Comparison of ENCODE assay signal across 8 cellular contexts in genomic region chr11:119339581-119340334, GRCh38. TPM values are rescaled to one million over a fixed set of nuclear protein-coding genes. Genes with fewer than 3 reads are reported as not detected.
DNase-seq lines count a peak whose midpoint lies in the region; ATAC-seq, FAIRE-seq and TF ChIP-seq lines count a peak whose summit lies in the region.

No MANE protein-coding gene starts in this region.

- H3K4me3 Mint-ChIP-seq in progenitor cell of endocrine pancreas (ENCODE audit: low read depth): peak overlapping the region; percentile 50

- no peak for FAIRE-seq in D721Med (lab: Jason Lieb, UNC)

- H3K4me1 Mint-ChIP-seq in progenitor cell of endocrine pancreas (ENCODE audit: low read depth): peaks cover 9% of the 10 kb centered on the region

- no peak overlapping the region for H3K27ac Mint-ChIP-seq in progenitor cell of endocrine pancreas

- peaks cover 51% of the 10 kb centered on the region for H3K27me3 Mint-ChIP-seq in progenitor cell of endocrine pancreas

- no peaks in the 10 kb centered on the region for H3K9me3 Mint-ChIP-seq in progenitor cell of endocrine pancreas (ENCODE audit: low read depth)

- H3K4me3 ChIP-seq in LNCaP clone FGC (ENCODE audit: low read depth, low read length): peak overlapping the region; percentile 30

- ATAC-seq in left ventricle myocardium superior: peak; percentile 78
- ATAC-seq in GM21360 (IDR thresholded peaks at IDR 0.05; ENCODE audit: unreplicated experiment): no peak
- ATAC-seq in HG03097 (IDR thresholded peaks at IDR 0.05; ENCODE audit: low FRiP score, unreplicated experiment): no peak

- H3K36me3 Mint-ChIP-seq in progenitor cell of endocrine pancreas (ENCODE audit: insufficient read depth): peaks cover 3% of the 10 kb centered on the region

- intact Hi-C loops in left ventricle myocardium superior (cut with micrococcal nuclease): no loop called here

- TF ChIP-seq CTCF in D721Med (IDR thresholded peaks at IDR 0.05; ENCODE audit: insufficient read depth, missing control alignments): peak; percentile 48
- TF ChIP-seq CTCF in LNCaP clone FGC (IDR thresholded peaks at IDR 0.05; ENCODE audit: control insufficient read depth, extremely low read depth, insufficient read depth): peak; percentile 77
- peak; percentile 95 for TF ChIP-seq CTCF in progenitor cell of endocrine pancreas (IDR thresholded peaks at IDR 0.05; ENCODE audit: unreplicated experiment)

- DNase-seq in D721Med (ENCODE audit: insufficient read length, low spot score) (peak; percentile 83), LNCaP clone FGC (ENCODE audit: low read depth) (no peak), anterior cingulate cortex (lab: John Stamatoyannopoulos, UW) (peak in 43 of 58 donors; percentile 12 to 82 (median 61)), left ventricle myocardium superior (peak; percentile 88), progenitor cell of endocrine pancreas (ENCODE audit: low spot score, unreplicated experiment) (peak; percentile 66), NCI-H2107 treated with DMSO at 0.1 percent for 48 hours (lab: John Stamatoyannopoulos, UW; ENCODE audit: unreplicated experiment) (no peak)

RNA-seq across cellular contexts. Expression of gene C1QTNF5, which starts 0.9 kb away (rescaled TPM):
- total RNA-seq in left ventricle myocardium superior (14.4 TPM), progenitor cell of endocrine pancreas (0.31 and 0.40 TPM in 2 replicates)

RNA-seq across cellular contexts. Expression of gene RNF26, which starts 5.4 kb away (rescaled TPM):
- total RNA-seq in left ventricle myocardium superior (13.2 TPM), progenitor cell of endocrine pancreas (30.3 and 34.2 TPM in 2 replicates)

RNA-seq across cellular contexts. Expression of gene MFRP, which starts 6.7 kb away (rescaled TPM):
- total RNA-seq in left ventricle myocardium superior: not detected
- total RNA-seq in progenitor cell of endocrine pancreas: not detected in 2 replicates

RNA-seq across cellular contexts. Expression of gene MCAM, which starts 22.8 kb away (rescaled TPM):
- 44.7 TPM for total RNA-seq in left ventricle myocardium superior
- 9.8 and 12.7 TPM in 2 replicates for total RNA-seq in progenitor cell of endocrine pancreas

RNA-seq across cellular contexts. Expression of gene USP2, which starts 41.7 kb away (rescaled TPM):
- total RNA-seq in left ventricle myocardium superior: 173 TPM
- total RNA-seq in progenitor cell of endocrine pancreas: 5.1 and 6.3 TPM in 2 replicates

Comparison
In these comparisons a context has a peak if more than half of its experiments do, and no peak if none do; other contexts are left out.
1. DNase-seq: peak in D721Med (single experiment), anterior cingulate cortex (43 of 58), left ventricle myocardium superior (single experiment) and progenitor cell of endocrine pancreas (single experiment); none in LNCaP clone FGC (single experiment) and NCI-H2107 treated with DMSO at 0.1 percent for 48 hours (single experiment).
2. RNA of gene C1QTNF5, which starts 0.9 kb away (total RNA-seq): 14.4 TPM in left ventricle myocardium superior (single experiment); 0.31 to 0.40 TPM in progenitor cell of endocrine pancreas; every median in the first group is over 10 times any median in the second.
3. Peak in every context shown above with its lines, with median percentiles within 50 percentile points of each other: CTCF ChIP-seq.